In the genomic region with DNA sequence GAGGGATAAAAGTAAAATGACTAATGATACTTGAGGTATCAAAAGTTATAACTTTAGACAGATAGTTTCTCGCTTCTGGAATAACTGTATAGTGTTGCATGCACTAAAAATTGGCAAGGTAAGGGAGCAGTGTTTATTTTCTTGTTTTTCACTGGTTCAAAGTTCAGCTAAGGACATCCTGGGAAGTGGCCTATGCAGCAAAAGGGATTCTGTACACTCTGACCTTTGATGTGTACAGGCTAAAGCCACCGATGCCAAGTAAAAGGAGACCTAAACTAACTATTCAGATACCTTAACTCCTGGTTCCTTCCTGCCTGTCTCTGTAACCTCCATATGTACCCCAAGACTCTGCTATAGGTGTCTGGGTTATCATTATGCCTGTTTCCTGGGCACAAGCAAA, we compare ENCODE assay signal across 24 cellular contexts. TPM values are rescaled to one million over a fixed set of nuclear protein-coding genes. Genes with fewer than 3 reads are reported as not detected.
DNase-seq lines count a peak whose midpoint lies in the region; ATAC-seq and TF ChIP-seq lines count a peak whose summit lies in the region.
"Had no signal": no experiment of that assay in that cellular context is flagged by ENCODE, and none has a peak within 500 bp of the region (broad histone marks: within the 10 kb centered on the region; RNA-seq: fewer than 3 reads in every experiment).

No MANE protein-coding gene starts in this region.

- no peak for DNase-seq in heart left ventricle
- no peak for DNase-seq in cardiac septum (ENCODE audit: low spot score)
- no peak for DNase-seq in left ventricle myocardium inferior
- DNase-seq in left lobe of liver (ENCODE audit: low spot score) = peak; percentile 54
- DNase-seq in NCI-H1092 (lab: John Stamatoyannopoulos, UW) = no peak
- DNase-seq: 8988T, ACHN, Calu3, DMS79 treated with DMSO at 0.1 percent for 48 hours, GF-D8, GOT3, KBM-7, NCI-H2029, NCI-H526 treated with DMSO at 0.1 percent for 48 hours, RPMI8226, SHP77 treated with DMSO at 0.1 percent for 48 hours, SW 1271 had no signal

- H3K9me3 ChIP-seq in heart left ventricle = no peaks in the 10 kb centered on the region
- no peaks in the 10 kb centered on the region for H3K9me3 ChIP-seq in left ventricle myocardium inferior (replicated peaks)
- no peaks in the 10 kb centered on the region for H3K9me3 ChIP-seq in skeletal muscle tissue (ENCODE audit: control insufficient read depth in 3 of 3, low read length in 3 of 3)

- WGBS in heart left ventricle, 4 donors = 34 to 49% (median 39%) methylated on average over 2 of the region's 2 CpGs

- TF ChIP-seq POLR2A in heart left ventricle (IDR thresholded peaks at IDR 0.05) (no peak), GM18505 (IDR thresholded peaks at IDR 0.05; ENCODE audit: borderline replicate concordance, extremely low read depth, insufficient read depth, insufficient read length) (no peak)

- intact Hi-C loops in heart left ventricle (cut with DNase I) (loop anchor here in 3 of 10 donors (2.0 to 10.0 kb wide), 3 partner anchors 50 to 54 kb away; no protein-coding TSS in a partner anchor), cardiac septum (cut with DNase I) (loop anchor here (5.0 kb wide), 1 partner anchor 48 kb away; the partner anchor contains the start of gene POLQ), left ventricle myocardium inferior (cut with micrococcal nuclease) (no loop called here)

- H3K36me3 ChIP-seq in heart left ventricle (no peaks in the 10 kb centered on the region), left ventricle myocardium inferior (no peaks in the 10 kb centered on the region), skeletal muscle tissue (ENCODE audit: control insufficient read depth in 3 of 3, insufficient read depth in 3 of 3, low read length in 3 of 3) (peaks cover 0 to 2% (median 0%) of the 10 kb centered on the region in 3 donors)

- H3K4me3 ChIP-seq in heart left ventricle = peak overlapping the region in 11 of 12 donors; percentile 32 to 73 (median 51)
- peak overlapping the region; percentile 65 for H3K4me3 ChIP-seq in left ventricle myocardium inferior
- H3K4me3 ChIP-seq in skeletal muscle tissue (ENCODE audit: low read length in 3 of 3) = peak overlapping the region; percentile 78 to 80 (median 79)

- peaks cover 0 to 27% (median under 1%) of the 10 kb centered on the region in 12 donors for H3K4me1 ChIP-seq in heart left ventricle
- H3K4me1 ChIP-seq in left ventricle myocardium inferior = peaks cover 32% of the 10 kb centered on the region
- H3K4me1 ChIP-seq in skeletal muscle tissue (ENCODE audit: control insufficient read depth in 3 of 3, insufficient read depth in 3 of 3, low read length in 3 of 3) = peaks cover 22 to 25% (median 22%) of the 10 kb centered on the region in 3 donors

- H3K27ac ChIP-seq in heart left ventricle = peak overlapping the region in 11 of 12 donors; percentile 66 to 95 (median 86)
- peak overlapping the region; percentile 92 for H3K27ac ChIP-seq in left ventricle myocardium inferior (replicated peaks)
- H3K27ac ChIP-seq in skeletal muscle tissue (ENCODE audit: low read depth, low read length) = peak overlapping the region; percentile 98

- TF ChIP-seq CTCF in heart left ventricle (IDR thresholded peaks at IDR 0.05) (no peak), left ventricle myocardium inferior (IDR thresholded peaks at IDR 0.05; ENCODE audit: borderline replicate concordance) (no peak)

- peak overlapping the region; percentile 71 to 89 (median 85) for H3K9ac ChIP-seq in skeletal muscle tissue (ENCODE audit: low read depth in 1 of 3, low read length in 3 of 3)

- ATAC-seq in heart left ventricle (no peak), left lobe of liver (peak; percentile 93), GM18867 (IDR thresholded peaks at IDR 0.05; ENCODE audit: unreplicated experiment) (no peak), GM18505 (IDR thresholded peaks at IDR 0.05; ENCODE audit: unreplicated experiment) (no peak)

- H3K27me3 ChIP-seq in heart left ventricle (no peaks in the 10 kb centered on the region), left ventricle myocardium inferior (ENCODE audit: low read depth) (no peaks in the 10 kb centered on the region), skeletal muscle tissue (ENCODE audit: control insufficient read depth in 3 of 3, insufficient read depth in 3 of 3, low read length in 3 of 3) (no peaks in the 10 kb centered on the region)

RNA-seq across cellular contexts. Expression of gene FBXO40, which starts 1.7 kb away (rescaled TPM):
- total RNA-seq in heart left ventricle (100 to 1,000 TPM in 7 of 9 donors, 10 to 100 TPM in 2; 85.5 to 268 (median 192) TPM), cardiac septum (147 TPM), left ventricle myocardium inferior (245 TPM), left lobe of liver (0.03 TPM), skeletal muscle tissue (4.2 TPM)
- polyA plus RNA-seq in heart left ventricle = 10 to 100 TPM in 1 of 2 donors, 1 to 10 TPM in 1; 4.7 to 46.6 TPM
- total RNA-seq: Calu3, LHCN-M2, MCF 10A, NCI-H460 had no signal
- polyA plus RNA-seq: BJ had no signal

RNA-seq across cellular contexts. Expression of gene ARGFX, which starts 27.1 kb away (rescaled TPM):
- total RNA-seq in heart left ventricle = not detected
- polyA plus RNA-seq in heart left ventricle = not detected
- not detected for total RNA-seq in cardiac septum
- total RNA-seq in left ventricle myocardium inferior = not detected
- total RNA-seq in left lobe of liver = not detected
- not detected for total RNA-seq in skeletal muscle tissue
- total RNA-seq: Calu3, LHCN-M2, MCF 10A, NCI-H460 had no signal
- polyA plus RNA-seq: BJ had no signal

RNA-seq across cellular contexts. Expression of gene POLQ, which starts 49.1 kb away (rescaled TPM):
- 1 to 10 TPM in 2 of 9 donors, under 1 TPM in 7; 0.13 to 1.5 (median 0.39) TPM for total RNA-seq in heart left ventricle
- under 1 TPM; 0.11 to 0.15 TPM for polyA plus RNA-seq in heart left ventricle
- total RNA-seq in cardiac septum = 0.97 TPM
- total RNA-seq in left ventricle myocardium inferior = 0.38 TPM
- 0.23 TPM for total RNA-seq in left lobe of liver
- total RNA-seq in skeletal muscle tissue = 5.7 TPM

Comparison
In these comparisons a context has a peak if more than half of its experiments do, and no peak if none do; other contexts are left out.
1. RNA of gene FBXO40, which starts 1.7 kb away (total RNA-seq): 245 TPM in left ventricle myocardium inferior (single experiment), 85.5 to 268 TPM in heart left ventricle and 147 TPM in cardiac septum (single experiment); 4.2 TPM in skeletal muscle tissue (single experiment) and 0.03 TPM in left lobe of liver (single experiment); every median in the first group is over 10 times any median in the second.
2. Peak in every context shown above with its lines, with median percentiles within 50 percentile points of each other: H3K27ac ChIP-seq and H3K4me3 ChIP-seq.